1 cellular context compared by ENCODE assay signal in genomic region chr12:41250748-41251147, GRCh38.
TF ChIP-seq lines count a peak whose summit lies in the region.

No MANE protein-coding gene starts in this region.

TF ChIP-seq in GM12878, 131 proteins besides CTCF, POLR2A, EP300 and RAD21 (continued from another document):
- TF ChIP-seq, protein P1, sequence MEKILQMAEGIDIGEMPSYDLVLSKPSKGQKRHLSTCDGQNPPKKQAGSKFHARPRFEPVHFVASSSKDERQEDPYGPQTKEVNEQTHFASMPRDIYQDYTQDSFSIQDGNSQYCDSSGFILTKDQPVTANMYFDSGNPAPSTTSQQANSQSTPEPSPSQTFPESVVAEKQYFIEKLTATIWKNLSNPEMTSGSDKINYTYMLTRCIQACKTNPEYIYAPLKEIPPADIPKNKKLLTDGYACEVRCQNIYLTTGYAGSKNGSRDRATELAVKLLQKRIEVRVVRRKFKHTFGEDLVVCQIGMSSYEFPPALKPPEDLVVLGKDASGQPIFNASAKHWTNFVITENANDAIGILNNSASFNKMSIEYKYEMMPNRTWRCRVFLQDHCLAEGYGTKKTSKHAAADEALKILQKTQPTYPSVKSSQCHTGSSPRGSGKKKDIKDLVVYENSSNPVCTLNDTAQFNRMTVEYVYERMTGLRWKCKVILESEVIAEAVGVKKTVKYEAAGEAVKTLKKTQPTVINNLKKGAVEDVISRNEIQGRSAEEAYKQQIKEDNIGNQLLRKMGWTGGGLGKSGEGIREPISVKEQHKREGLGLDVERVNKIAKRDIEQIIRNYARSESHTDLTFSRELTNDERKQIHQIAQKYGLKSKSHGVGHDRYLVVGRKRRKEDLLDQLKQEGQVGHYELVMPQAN (conservative IDR thresholded peaks at IDR 0.05), result no peak
- TF ChIP-seq SIX5 (IDR thresholded peaks at IDR 0.05; ENCODE audit: low read depth, low read length, severe bottlenecking) (no peak), IKZF1 (conservative IDR thresholded peaks at IDR 0.05) (no peak), ZNF622 (IDR thresholded peaks at IDR 0.05) (no peak)
